ENCODE assay signal across 25 cellular contexts in the genomic region with DNA sequence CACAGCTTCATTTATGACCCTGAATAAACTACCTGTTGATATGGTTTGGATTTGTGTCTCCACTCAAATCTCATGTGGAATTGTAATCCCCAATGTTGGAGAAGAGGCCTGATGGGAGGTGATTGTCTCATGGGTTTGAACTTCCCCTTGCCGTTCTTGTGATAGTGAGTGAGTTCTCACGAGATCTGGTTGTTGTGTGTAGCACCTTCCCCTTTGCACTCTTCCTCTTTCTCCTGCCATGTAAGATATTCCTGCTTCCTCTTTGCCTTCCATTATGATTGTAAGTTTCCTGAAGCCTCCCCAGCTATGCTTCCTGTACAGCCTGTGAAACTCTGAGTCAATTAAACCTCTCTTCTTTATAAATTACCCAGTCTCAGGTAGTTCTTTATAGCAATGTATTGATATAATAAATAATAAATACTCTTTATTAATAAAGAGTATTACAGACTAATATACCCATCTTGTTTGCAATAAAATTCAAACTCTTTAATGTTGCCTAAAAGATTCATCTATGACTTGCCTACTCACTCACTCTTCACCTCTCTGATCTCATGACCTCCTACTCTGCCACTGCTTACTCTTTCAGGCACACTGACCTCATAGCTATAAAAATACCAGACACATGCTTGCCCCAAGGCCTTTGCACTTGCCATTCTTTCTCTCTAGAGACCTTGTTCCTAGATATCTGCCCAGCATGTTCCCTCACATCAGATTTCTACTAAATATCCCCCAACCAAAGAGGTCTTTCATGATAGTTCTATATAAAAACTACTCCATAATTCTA.
DNase-seq lines count a peak whose midpoint lies in the region; ATAC-seq and FAIRE-seq lines count a peak whose summit lies in the region.
"Had no signal": no experiment of that assay in that cellular context is flagged by ENCODE, and none has a peak within 500 bp of the region (broad histone marks: within the 10 kb centered on the region; RNA-seq: fewer than 3 reads in every experiment).

No MANE protein-coding gene starts in this region.

- no peak overlapping the region for H3K23ac ChIP-seq in mesenchymal stem cell (ENCODE audit: low read length in 2 of 2)

- ATAC-seq in left colon, result peak; percentile 66
- ATAC-seq: activated T-cell treated with anti-CD3 and anti-CD28 coated beads, Interleukin-2, amount 50 U/mL, for 72 hours had no signal

- peaks cover 1% of the 10 kb centered on the region for H3K4me1 ChIP-seq in mesenchymal stem cell (ENCODE audit: control insufficient read depth, insufficient read depth, low read depth, low read length)
- H3K4me1 ChIP-seq in effector memory CD4-positive, alpha-beta T cell (ENCODE audit: control insufficient read depth, insufficient read depth, low read length, poor library complexity, severe bottlenecking), result no peaks in the 10 kb centered on the region
- H3K4me1 ChIP-seq: thyroid gland had no signal

- no peaks in the 10 kb centered on the region for H3K79me1 ChIP-seq in mesenchymal stem cell (replicated peaks; ENCODE audit: low read length, poor library complexity, severe bottlenecking)

- no peaks in the 10 kb centered on the region for H3K27me3 ChIP-seq in mesenchymal stem cell (ENCODE audit: control insufficient read depth in 1 of 2, insufficient read depth in 1 of 2, low read length in 2 of 2)
- no peaks in the 10 kb centered on the region for H3K27me3 ChIP-seq in effector memory CD4-positive, alpha-beta T cell (replicated peaks; ENCODE audit: control insufficient read depth, insufficient read depth, low read length, poor library complexity, severe bottlenecking)
- H3K27me3 ChIP-seq: MG63, thyroid gland had no signal

- H3K9me3 ChIP-seq in mesenchymal stem cell (ENCODE audit: control insufficient read depth, low read length), result no peaks in the 10 kb centered on the region
- no peaks in the 10 kb centered on the region for H3K9me3 ChIP-seq in effector memory CD4-positive, alpha-beta T cell (ENCODE audit: control insufficient read depth, low read length)
- H3K9me3 ChIP-seq: MG63, thyroid gland had no signal

- H3K18ac ChIP-seq in mesenchymal stem cell (ENCODE audit: low read depth in 1 of 2, low read length in 2 of 2), result no peak overlapping the region

- no peak overlapping the region for H3K4me2 ChIP-seq in mesenchymal stem cell (ENCODE audit: low read length, poor library complexity, severe bottlenecking)

- no peak overlapping the region for H2BK120ac ChIP-seq in mesenchymal stem cell (ENCODE audit: low read depth, low read length)

- no peak overlapping the region for H2BK5ac ChIP-seq in mesenchymal stem cell (ENCODE audit: low read depth, low read length, poor library complexity, severe bottlenecking)

- no peak overlapping the region for H3K14ac ChIP-seq in mesenchymal stem cell (ENCODE audit: low read length in 2 of 2)

- no peak overlapping the region for H2BK15ac ChIP-seq in mesenchymal stem cell (ENCODE audit: low read depth, poor library complexity, severe bottlenecking)

- DNase-seq in CD1c-positive myeloid dendritic cell (ENCODE audit: extremely low spot score) (peak; percentile 80), Kasumi-1 (lab: John Stamatoyannopoulos, UW) (peak; percentile 49 to 62), SK-MEL-5 (ENCODE audit: low read depth, low spot score) (peak; percentile 20), left colon (no peak), mesenchymal stem cell (no peak), RCC 7860 (ENCODE audit: low spot score) (no peak)
- no peak for DNase-seq in activated CD8-positive, alpha-beta memory T cell treated with anti-CD3 and anti-CD28 coated beads, Interleukin-2, amount 50 U/mL, for 4 hours
- DNase-seq in effector memory CD4-positive, alpha-beta T cell, result no peak
- DNase-seq: activated CD4-positive, CD25-positive, alpha-beta regulatory T cell treated with anti-CD3 and anti-CD28 coated beads, Interleukin-2, amount 50 U/mL, for 72 hours; activated naive CD4-positive, alpha-beta T cell treated with anti-CD3 and anti-CD28 coated beads for 36 hours; activated T-cell treated with anti-CD3 and anti-CD28 coated beads, Interleukin-2, amount 50 U/mL, for 72 hours; amniotic stem cell; GOT3; MG63; NCI-H1694; NCI-H2227 treated with DMSO at 0.1 percent for 48 hours; NCI-H774; stimulated activated CD4-positive, alpha-beta T cell treated with anti-CD3 and anti-CD28 coated beads, Interleukin-2, amount 100 ng/mL, for 24 hours; stimulated activated naive CD4-positive, alpha-beta T cell; thyroid gland had no signal

- no peak overlapping the region for H4K91ac ChIP-seq in mesenchymal stem cell (ENCODE audit: low read length)

- H3K27ac ChIP-seq in mesenchymal stem cell (ENCODE audit: low read length, poor library complexity, severe bottlenecking), result no peak overlapping the region
- H3K27ac ChIP-seq in effector memory CD4-positive, alpha-beta T cell (ENCODE audit: insufficient read depth, low read length, poor library complexity, severe bottlenecking), result no peak overlapping the region
- H3K27ac ChIP-seq: coronary artery, SK-N-MC, thyroid gland had no signal

- 100% methylated on average over 2 of the region's 2 CpGs for WGBS in mesenchymal stem cell

- no peak overlapping the region for H2BK12ac ChIP-seq in mesenchymal stem cell (ENCODE audit: low read length in 2 of 2)

- H3K4ac ChIP-seq in mesenchymal stem cell (ENCODE audit: low read depth in 1 of 2, low read length in 2 of 2), result no peak overlapping the region

- no peak overlapping the region for H2AFZ ChIP-seq in mesenchymal stem cell (ENCODE audit: low read depth, low read length)

- in situ Hi-C loops in SK-MEL-5 (cut with HindIII; ENCODE audit: low pct_unique_long_range_greater_than_20kb, low sequenced_read_pairs), result no loop called here

- intact Hi-C loops in left colon (cut with DNase I, micrococcal nuclease), result no loop called here

- no peak overlapping the region for H2AK5ac ChIP-seq in mesenchymal stem cell (ENCODE audit: low read length, severe bottlenecking)

- H3K4me3 ChIP-seq in mesenchymal stem cell (ENCODE audit: insufficient read depth in 1 of 2, low read depth in 1 of 2, low read length in 2 of 2), result no peak overlapping the region
- no peak overlapping the region for H3K4me3 ChIP-seq in effector memory CD4-positive, alpha-beta T cell (ENCODE audit: insufficient read depth, low read depth, low read length, poor library complexity, severe bottlenecking)
- H3K4me3 ChIP-seq: coronary artery, lung, MG63, SK-N-MC, thyroid gland had no signal

- H4K8ac ChIP-seq in mesenchymal stem cell (ENCODE audit: low read length), result no peak overlapping the region

- no peak overlapping the region for H3K9ac ChIP-seq in mesenchymal stem cell (ENCODE audit: low read length)

- FAIRE-seq in RCC 7860 (lab: Jason Lieb, UNC), result no peak
- FAIRE-seq: bronchial epithelial cell, endometrium had no signal

- no peaks in the 10 kb centered on the region for H3K36me3 ChIP-seq in mesenchymal stem cell (ENCODE audit: control insufficient read depth in 1 of 2, insufficient read depth in 2 of 2, low read depth in 1 of 2, low read length in 2 of 2)
- no peaks in the 10 kb centered on the region for H3K36me3 ChIP-seq in effector memory CD4-positive, alpha-beta T cell (ENCODE audit: control insufficient read depth, insufficient read depth, low read length)
- H3K36me3 ChIP-seq: MG63, thyroid gland had no signal

Comparison
In these comparisons a context has a peak if more than half of its experiments do, and no peak if none do; other contexts are left out.
1. DNase-seq: peak in CD1c-positive myeloid dendritic cell (single experiment), Kasumi-1 (2 of 2) and SK-MEL-5 (single experiment); none in left colon (0 of 2), mesenchymal stem cell (single experiment), activated CD8-positive, alpha-beta memory T cell treated with anti-CD3 and anti-CD28 coated beads, Interleukin-2, amount 50 U/mL, for 4 hours (single experiment), effector memory CD4-positive, alpha-beta T cell (0 of 3) and RCC 7860 (single experiment).